9 cellular contexts compared by ENCODE assay signal in genomic region chr4:173231916-173232315, GRCh38.
A peak's percentile ranks its signal among the peaks of the same experiment; 100 is the strongest.
DNase-seq lines count a peak whose midpoint lies in the region; ATAC-seq and TF ChIP-seq lines count a peak whose summit lies in the region.
"Had no signal": no experiment of that assay in that cellular context is flagged by ENCODE, and none has a peak within 500 bp of the region (broad histone marks: within the 10 kb centered on the region; RNA-seq: fewer than 3 reads in every experiment).

No MANE protein-coding gene starts in this region.

- no peak overlapping the region for H2AK5ac ChIP-seq in mesenchymal stem cell (ENCODE audit: low read length, severe bottlenecking)

- H2BK5ac ChIP-seq in mesenchymal stem cell (ENCODE audit: low read depth, low read length, poor library complexity, severe bottlenecking) = no peak overlapping the region

- H3K4me1 ChIP-seq in GM23338 (ENCODE audit: insufficient read depth) (peaks cover 30% of the 10 kb centered on the region), mesenchymal stem cell (ENCODE audit: control insufficient read depth, insufficient read depth, low read depth, low read length) (peaks cover 3% of the 10 kb centered on the region)

- DNase-seq in DMS114 treated with DMSO at 0.1 percent for 48 hours (lab: John Stamatoyannopoulos, UW; ENCODE audit: unreplicated experiment) (peak; percentile 1), GM23338 (ENCODE audit: low spot score) (no peak), RPMI7951 (ENCODE audit: low read depth) (peak; percentile 17), left cardiac atrium (no peak), mesenchymal stem cell (no peak), UCSD-AML1 (lab: John Stamatoyannopoulos, UW; ENCODE audit: unreplicated experiment) (no peak), NCI-H187 (lab: John Stamatoyannopoulos, UW) (no peak)
- no peak for DNase-seq in stimulated activated CD8-positive, alpha-beta memory T cell treated with anti-CD3 and anti-CD28 coated beads, Interleukin-4, amount 100 ng/mL, for 48 hours
- DNase-seq: activated naive CD4-positive, alpha-beta T cell treated with Interleukin-2 at 50 U/mL for 16 hours had no signal

- peaks cover 100% of the 10 kb centered on the region for H3K79me2 ChIP-seq in GM23338 (replicated peaks; ENCODE audit: insufficient read depth)

- H4K20me1 ChIP-seq in GM23338 (replicated peaks; ENCODE audit: insufficient read depth) = no peaks in the 10 kb centered on the region

- no peak overlapping the region for H2BK120ac ChIP-seq in mesenchymal stem cell (ENCODE audit: low read depth, low read length)

- no peak overlapping the region for H3K4me3 Mint-ChIP-seq in GM23338

- H3K27me3 ChIP-seq in GM23338 (ENCODE audit: insufficient read depth) (no peaks in the 10 kb centered on the region), mesenchymal stem cell (ENCODE audit: control insufficient read depth in 1 of 2, insufficient read depth in 1 of 2, low read length in 2 of 2) (no peaks in the 10 kb centered on the region)

- H3K27ac ChIP-seq in GM23338 (ENCODE audit: low read depth) (peak overlapping the region; percentile 8; the same call in 1 of the 2 replicates), mesenchymal stem cell (ENCODE audit: low read length, poor library complexity, severe bottlenecking) (no peak overlapping the region)

- H3K4me2 ChIP-seq in GM23338 = no peak overlapping the region
- H3K4me2 ChIP-seq in mesenchymal stem cell (ENCODE audit: low read length, poor library complexity, severe bottlenecking) = no peak overlapping the region

- no peak overlapping the region for H3K23ac ChIP-seq in mesenchymal stem cell (ENCODE audit: low read length in 2 of 2)

- ATAC-seq in GM23338 (peak; percentile 65), left cardiac atrium (peak; percentile 75 to 83)

- no peaks in the 10 kb centered on the region for H3K9me3 Mint-ChIP-seq in GM23338

- TF ChIP-seq CTCF in GM23338 (conservative IDR thresholded peaks at IDR 0.05; ENCODE audit: low read depth in 2 of 2) = peak; percentile 16 to 35; a peak in 2 of 4 replicates

- no peak overlapping the region for H2BK15ac ChIP-seq in mesenchymal stem cell (ENCODE audit: low read depth, poor library complexity, severe bottlenecking)

- H3K9me3 ChIP-seq in mesenchymal stem cell (ENCODE audit: control insufficient read depth, low read length) = no peaks in the 10 kb centered on the region

- H3K79me1 ChIP-seq in mesenchymal stem cell (replicated peaks; ENCODE audit: low read length, poor library complexity, severe bottlenecking) = peaks cover 12% of the 10 kb centered on the region

- no peak overlapping the region for H4K91ac ChIP-seq in mesenchymal stem cell (ENCODE audit: low read length)

- no peak overlapping the region for H4K8ac ChIP-seq in mesenchymal stem cell (ENCODE audit: low read length)

- intact Hi-C loops in left cardiac atrium (cut with DNase I) = no loop called here

- H3K14ac ChIP-seq in mesenchymal stem cell (ENCODE audit: low read length in 2 of 2) = no peak overlapping the region

- no peaks in the 10 kb centered on the region for H3K9me2 ChIP-seq in GM23338 (ENCODE audit: insufficient read depth)

- H2AFZ ChIP-seq in GM23338 = no peak overlapping the region
- H2AFZ ChIP-seq in mesenchymal stem cell (ENCODE audit: low read depth, low read length) = no peak overlapping the region

- no peak overlapping the region for H3K4ac ChIP-seq in mesenchymal stem cell (ENCODE audit: low read depth in 1 of 2, low read length in 2 of 2)

- H3K36me3 ChIP-seq in GM23338 (ENCODE audit: insufficient read depth) (no peaks in the 10 kb centered on the region), mesenchymal stem cell (ENCODE audit: control insufficient read depth in 1 of 2, insufficient read depth in 2 of 2, low read depth in 1 of 2, low read length in 2 of 2) (peaks cover 3 to 15% of the 10 kb centered on the region in 2 experiments)

- no peak overlapping the region for H3K18ac ChIP-seq in mesenchymal stem cell (ENCODE audit: low read depth in 1 of 2, low read length in 2 of 2)

- H2BK12ac ChIP-seq in mesenchymal stem cell (ENCODE audit: low read length in 2 of 2) = no peak overlapping the region

- H3K36me3 Mint-ChIP-seq in GM23338 (ENCODE audit: low read depth) = peaks cover 6% of the 10 kb centered on the region; the same call in 1 of the 3 replicates

- no peak overlapping the region for H3K9ac ChIP-seq in mesenchymal stem cell (ENCODE audit: low read length)

- peaks cover 45% of the 10 kb centered on the region for H3K4me1 Mint-ChIP-seq in GM23338

- no peaks in the 10 kb centered on the region for H3F3A ChIP-seq in GM23338 (replicated peaks; ENCODE audit: low read depth)

- H3K27ac Mint-ChIP-seq in GM23338 = no peak overlapping the region

- H3K4me3 ChIP-seq in GM23338 (no peak overlapping the region), mesenchymal stem cell (ENCODE audit: insufficient read depth in 1 of 2, low read depth in 1 of 2, low read length in 2 of 2) (no peak overlapping the region)

- WGBS in mesenchymal stem cell = no CpG with 5 or more reads among the region's 1 CpG

- H3K27me3 Mint-ChIP-seq in GM23338 (ENCODE audit: insufficient read depth, low read depth, poor library complexity) = peaks cover 6% of the 10 kb centered on the region

TF ChIP-seq in GM23338, 12 proteins besides CTCF, POLR2A, EP300 and RAD21:
- no peak for TF ChIP-seq STAT1 (IDR thresholded peaks at IDR 0.05; ENCODE audit: unreplicated experiment)
- no peak for TF ChIP-seq JUNB (IDR thresholded peaks at IDR 0.05; ENCODE audit: unreplicated experiment)
- no peak for TF ChIP-seq ETS1 (IDR thresholded peaks at IDR 0.05)
- no peak for TF ChIP-seq REST (IDR thresholded peaks at IDR 0.05; ENCODE audit: unreplicated experiment)
- TF ChIP-seq POLR2AphosphoS5 (IDR thresholded peaks at IDR 0.05; ENCODE audit: low read depth) = no peak

Comparison
In these comparisons a context has a peak if more than half of its experiments do, and no peak if none do; other contexts are left out.
1. DNase-seq: peak in DMS114 treated with DMSO at 0.1 percent for 48 hours (single experiment) and RPMI7951 (single experiment); none in GM23338 (single experiment), left cardiac atrium (single experiment), mesenchymal stem cell (single experiment), UCSD-AML1 (single experiment), NCI-H187 (0 of 2) and stimulated activated CD8-positive, alpha-beta memory T cell treated with anti-CD3 and anti-CD28 coated beads, Interleukin-4, amount 100 ng/mL, for 48 hours (single experiment).